In genomic region chr16:9072806-9073341, GRCh38 we compare ENCODE assay signal across 8 cellular contexts. TPM values are rescaled to one million over a fixed set of nuclear protein-coding genes. Genes with fewer than 3 reads are reported as not detected.
DNase-seq lines count a peak whose midpoint lies in the region; ATAC-seq lines count a peak whose summit lies in the region.
"Had no signal": no experiment of that assay in that cellular context is flagged by ENCODE, and none has a peak within 500 bp of the region (broad histone marks: within the 10 kb centered on the region; RNA-seq: fewer than 3 reads in every experiment).

No MANE protein-coding gene starts in this region.

- H3K27me3 ChIP-seq in neuronal stem cell (ENCODE audit: control insufficient read depth in 3 of 3, insufficient read depth in 3 of 3, low read depth in 1 of 3, low read length in 3 of 3), result no peaks in the 10 kb centered on the region

- no peak overlapping the region for H2AFZ ChIP-seq in neuronal stem cell (ENCODE audit: low read length)

- peak; percentile 69 for DNase-seq in activated CD4-positive, alpha-beta memory T cell treated with anti-CD3 and anti-CD28 coated beads for 36 hours
- no peak for DNase-seq in neuronal stem cell (ENCODE audit: low spot score)
- DNase-seq in D341Med (ENCODE audit: low spot score), result no peak
- DNase-seq in left lobe of liver (ENCODE audit: low spot score), result no peak

- H3K4me3 ChIP-seq in neuronal stem cell (ENCODE audit: low read length in 2 of 2), result no peak overlapping the region

- no peak overlapping the region for H2BK5ac ChIP-seq in neuronal stem cell (ENCODE audit: low read length)

- peaks cover 2% of the 10 kb centered on the region for H3K27me3 Mint-ChIP-seq in activated CD4-positive, alpha-beta memory T cell treated with anti-CD3 and anti-CD28 coated beads for 36 hours

- POLR2A ChIA-PET in activated CD4-positive, alpha-beta memory T cell treated with anti-CD3 and anti-CD28 coated beads for 36 hours (lab: Charles Lee), result interaction anchor here (0.6 to 2.8 kb wide), 6 partner anchors 19 to 181 kb away, joined by 3 to 26 read pairs (median 4); partner anchors contain the start of gene HAPSTR1

- H3K23ac ChIP-seq in neuronal stem cell (ENCODE audit: low read depth, low read length, poor library complexity), result no peak overlapping the region

- H3K14ac ChIP-seq in neuronal stem cell (ENCODE audit: low read length), result no peak overlapping the region

- no peak overlapping the region for H2BK15ac ChIP-seq in neuronal stem cell (ENCODE audit: low read length)

- WGBS in neuronal stem cell (ENCODE audit: extremely low coverage in 2 of 2, insufficient read length in 2 of 2, insufficient replicate concordance in 1 of 2), 2 donors, result no CpG with 5 or more reads among the region's 6 CpGs

- peak overlapping the region; percentile 46 for H3K4me3 Mint-ChIP-seq in activated CD4-positive, alpha-beta memory T cell treated with anti-CD3 and anti-CD28 coated beads for 36 hours
- H3K4me3 Mint-ChIP-seq: nephron had no signal

- H3K27ac ChIP-seq in neuronal stem cell (replicated peaks; ENCODE audit: low read length), result no peak overlapping the region

- no peak overlapping the region for H3K4ac ChIP-seq in neuronal stem cell (ENCODE audit: low read length)

- H3K27ac Mint-ChIP-seq in activated CD4-positive, alpha-beta memory T cell treated with anti-CD3 and anti-CD28 coated beads for 36 hours, result peak overlapping the region; percentile 92
- H3K27ac Mint-ChIP-seq: nephron had no signal

- peaks cover 1% of the 10 kb centered on the region for H3K79me1 ChIP-seq in neuronal stem cell (ENCODE audit: low read depth, low read length)

- intact Hi-C loops in activated CD4-positive, alpha-beta memory T cell treated with anti-CD3 and anti-CD28 coated beads for 36 hours (cut with micrococcal nuclease), result loop anchor here (2.0 kb wide), 2 partner anchors 26 to 54 kb away; no protein-coding TSS in a partner anchor

- no peak overlapping the region for H2BK120ac ChIP-seq in neuronal stem cell (ENCODE audit: low read depth, low read length)

- ATAC-seq in GM18909 (IDR thresholded peaks at IDR 0.05; ENCODE audit: poor library complexity, unreplicated experiment) (peak; percentile 53), HG03095 (IDR thresholded peaks at IDR 0.05; ENCODE audit: unreplicated experiment) (peak; percentile 62), GM18519 (IDR thresholded peaks at IDR 0.05; ENCODE audit: low FRiP score, unreplicated experiment) (no peak), left lobe of liver (no peak)

- CTCF ChIA-PET in activated CD4-positive, alpha-beta memory T cell treated with anti-CD3 and anti-CD28 coated beads for 36 hours (lab: Charles Lee), result interaction anchor here (1.3 to 1.7 kb wide), 2 partner anchors 64 to 136 kb away, joined by 4 to 9 read pairs; no protein-coding TSS in a partner anchor

- no peak overlapping the region for H2AK5ac ChIP-seq in neuronal stem cell (ENCODE audit: low read depth, low read length)

- H2BK12ac ChIP-seq in neuronal stem cell (ENCODE audit: low read length), result no peak overlapping the region

- H3K36me3 ChIP-seq in neuronal stem cell (replicated peaks in 1 of 2; ENCODE audit: control insufficient read depth in 2 of 2, insufficient read depth in 2 of 2, low read length in 2 of 2), result no peaks in the 10 kb centered on the region

- no peak overlapping the region for H3K18ac ChIP-seq in neuronal stem cell (ENCODE audit: low read length)

- H3K9me3 Mint-ChIP-seq in activated CD4-positive, alpha-beta memory T cell treated with anti-CD3 and anti-CD28 coated beads for 36 hours, result peaks cover 10% of the 10 kb centered on the region
- H3K9me3 Mint-ChIP-seq: nephron had no signal

- H3K4me2 ChIP-seq in neuronal stem cell (ENCODE audit: insufficient read depth, low read length, poor library complexity, severe bottlenecking), result peak overlapping the region; percentile 20

- no peak overlapping the region for H4K91ac ChIP-seq in neuronal stem cell (ENCODE audit: low read depth, low read length, poor library complexity)

- H3K4me1 ChIP-seq in neuronal stem cell (ENCODE audit: control insufficient read depth in 2 of 2, insufficient read depth in 1 of 2, low read depth in 1 of 2, low read length in 2 of 2), result no peaks in the 10 kb centered on the region

- H3K9me3 ChIP-seq in neuronal stem cell (replicated peaks in 1 of 2; ENCODE audit: control insufficient read depth in 2 of 2, insufficient read depth in 1 of 2, low read depth in 1 of 2, low read length in 2 of 2), result no peaks in the 10 kb centered on the region

- H3K4me1 Mint-ChIP-seq in activated CD4-positive, alpha-beta memory T cell treated with anti-CD3 and anti-CD28 coated beads for 36 hours (ENCODE audit: low read depth), result peaks cover 46% of the 10 kb centered on the region
- H3K4me1 Mint-ChIP-seq: nephron had no signal

- H4K8ac ChIP-seq in neuronal stem cell (ENCODE audit: low read depth, low read length), result no peak overlapping the region

- H3K36me3 Mint-ChIP-seq in activated CD4-positive, alpha-beta memory T cell treated with anti-CD3 and anti-CD28 coated beads for 36 hours, result peaks cover 5% of the 10 kb centered on the region

- H3K9ac ChIP-seq in neuronal stem cell (ENCODE audit: low read depth, low read length, poor library complexity), result no peak overlapping the region

RNA-seq across cellular contexts. Expression of gene HAPSTR1, which starts 18.6 kb away (rescaled TPM):
- total RNA-seq in activated CD4-positive, alpha-beta memory T cell treated with anti-CD3 and anti-CD28 coated beads for 36 hours, result 10 to 100 TPM; 47.1 to 49.1 TPM
- 25.7 TPM for polyA plus RNA-seq in neuronal stem cell (2013, experiment 1 of 2)
- 27.4 TPM for polyA plus RNA-seq in neuronal stem cell (2013, experiment 2 of 2)
- 30.3 TPM for total RNA-seq in left lobe of liver

Comparison
In these comparisons a context has a peak if more than half of its experiments do, and no peak if none do; other contexts are left out.
1. ATAC-seq: peak in GM18909 (single experiment) and HG03095 (single experiment); none in GM18519 (single experiment) and left lobe of liver (single experiment).